In the genomic region with DNA sequence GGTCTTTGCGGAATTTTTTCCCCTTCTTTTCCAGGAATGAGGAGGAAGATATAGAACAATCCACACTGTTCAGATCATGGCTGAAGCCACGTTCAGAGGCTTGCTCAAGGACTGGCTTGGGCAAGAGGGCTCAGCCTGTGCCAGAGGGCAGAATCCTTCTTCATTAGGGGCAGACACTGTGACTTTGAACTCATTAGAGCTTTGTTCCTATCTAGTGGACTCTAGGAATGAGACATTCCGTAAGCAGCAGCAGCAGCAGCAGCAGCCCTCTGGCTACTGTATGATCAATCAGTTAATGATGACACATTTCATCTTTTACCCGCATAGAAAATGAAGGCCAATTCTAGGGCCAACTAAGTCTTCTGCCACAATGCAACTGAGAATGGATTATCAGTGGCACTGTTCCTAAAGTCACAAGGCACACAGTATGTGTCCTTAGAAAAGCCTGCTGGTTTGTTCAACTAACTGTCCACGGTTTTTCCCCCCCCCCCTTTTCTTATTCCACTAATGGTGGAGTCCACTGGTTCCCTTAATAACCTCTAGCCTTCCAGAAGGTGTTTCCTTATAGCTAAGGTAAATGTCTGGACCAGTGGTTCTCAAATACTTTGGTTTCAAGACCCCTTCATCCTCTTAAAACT, we compare ENCODE assay signal across 23 cellular contexts. TPM values are rescaled to one million over a fixed set of nuclear protein-coding genes. Genes with fewer than 3 reads are reported as not detected.
DNase-seq lines count a peak whose midpoint lies in the region; ATAC-seq, FAIRE-seq and TF ChIP-seq lines count a peak whose summit lies in the region.
"Had no signal": no experiment of that assay in that cellular context is flagged by ENCODE, and none has a peak within 500 bp of the region (broad histone marks: within the 10 kb centered on the region; RNA-seq: fewer than 3 reads in every experiment).

No MANE protein-coding gene starts in this region.

- H3K27ac ChIP-seq in CD4-positive, alpha-beta T cell (ENCODE audit: low read depth, low read length), result no peak overlapping the region
- H3K27ac ChIP-seq in HEK293 (ENCODE audit: extremely low read depth, low read depth, low read length), result no peak overlapping the region
- no peak overlapping the region for H3K27ac ChIP-seq in GM12878 (ENCODE audit: control insufficient read depth, insufficient read depth)

- RAD21 ChIA-PET in GM12878 (lab: Charles Lee; ENCODE audit: unreplicated experiment), result interaction anchor here (1.4 to 3.5 kb wide), 4 partner anchors 10 to 89 kb away, joined by 3 to 13 read pairs (median 4); no protein-coding TSS in a partner anchor

- peaks cover 41% of the 10 kb centered on the region for H3K4me1 Mint-ChIP-seq in CD4-positive, alpha-beta T cell (ENCODE audit: low read depth)
- H3K4me1 Mint-ChIP-seq in nephron progenitor cell, result peaks cover 41% of the 10 kb centered on the region

- no peak for TF ChIP-seq EP300 in GM12878 (IDR thresholded peaks at IDR 0.05; ENCODE audit: borderline replicate concordance in 1 of 2, control insufficient read depth in 1 of 2, low read depth in 2 of 2, low read length in 2 of 2)

- H3K9me3 Mint-ChIP-seq in CD4-positive, alpha-beta T cell, result no peaks in the 10 kb centered on the region
- no peaks in the 10 kb centered on the region for H3K9me3 Mint-ChIP-seq in nephron progenitor cell
- H3K9me3 Mint-ChIP-seq: IgD-negative memory B cell, memory B cell had no signal

- H3K4me2 ChIP-seq in GM12878 (ENCODE audit: control insufficient read depth, insufficient read depth), result no peak overlapping the region; the same call in 1 of the 2 replicates

- H3K27ac Mint-ChIP-seq in CD4-positive, alpha-beta T cell, result no peak overlapping the region
- H3K27ac Mint-ChIP-seq in nephron progenitor cell, result no peak overlapping the region

- H4K20me1 ChIP-seq in GM12878 (ENCODE audit: control insufficient read depth, insufficient read depth), result no peaks in the 10 kb centered on the region

- no peak for FAIRE-seq in GM12878 (lab: Jason Lieb, UNC)
- FAIRE-seq: GM12892, islet of Langerhans had no signal

- WGBS in GM12878 (ENCODE audit: insufficient coverage, insufficient replicate concordance, low lambda C conversion rate, missing lambda C conversion rate), result 77% methylated on average over 5 of the region's 5 CpGs

- H3K36me3 ChIP-seq in HEK293 (ENCODE audit: control insufficient read depth in 2 of 2, insufficient read depth in 1 of 2, low read length in 2 of 2), result no peaks in the 10 kb centered on the region
- no peaks in the 10 kb centered on the region for H3K36me3 ChIP-seq in GM12878 (ENCODE audit: control insufficient read depth in 2 of 2, insufficient read depth in 2 of 2, low read length in 1 of 2)
- H3K36me3 ChIP-seq: adrenal gland, sigmoid colon had no signal

- H3K4me1 ChIP-seq in HEK293 (ENCODE audit: control insufficient read depth, insufficient read depth, low read length) (no peaks in the 10 kb centered on the region), GM12878 (ENCODE audit: control insufficient read depth, insufficient read depth, low read length) (peaks cover 13% of the 10 kb centered on the region)

- H3K27me3 Mint-ChIP-seq in CD4-positive, alpha-beta T cell, result no peaks in the 10 kb centered on the region
- H3K27me3 Mint-ChIP-seq in nephron progenitor cell (ENCODE audit: low read depth, poor library complexity), result peaks cover 8% of the 10 kb centered on the region
- H3K27me3 Mint-ChIP-seq: IgD-negative memory B cell, memory B cell had no signal

- H3K4me3 ChIP-seq in HEK293 (ENCODE audit: low read depth, low read length) (no peak overlapping the region), GM12878 (peak overlapping the region; percentile 80; the same call in 1 of the 2 replicates)

- SMC1A ChIA-PET in GM12878 (lab: Charles Lee; ENCODE audit: uncharacterized antibody, unreplicated experiment), result interaction anchor here (0.7 to 1.8 kb wide), 7 partner anchors 18 to 90 kb away, joined by 3 to 8 read pairs (median 3); no protein-coding TSS in a partner anchor

- no peak for TF ChIP-seq RAD21 in GM12878 (IDR thresholded peaks at IDR 0.05; ENCODE audit: insufficient read depth, low read depth, low read length)

- no peak overlapping the region for H3K9ac ChIP-seq in GM12878 (ENCODE audit: control insufficient read depth, insufficient read depth, low read length)

- no TSS peak for BruUV-seq in GM12878 (replicated peaks; lab: Mats Ljungman, UMichigan)

- TF ChIP-seq POLR2A in GM12878 (IDR thresholded peaks at IDR 0.05; ENCODE audit: low read depth, low read length), result no peak

- CTCF ChIA-PET in CD4-positive, alpha-beta T cell (lab: Charles Lee), result interaction anchor here (1.5 kb wide), 1 partner anchor 37 kb away, joined by 3 read pairs; no protein-coding TSS in a partner anchor
- CTCF ChIA-PET in HEK293 (lab: Yijun Ruan, JAX), result no interaction called here
- CTCF ChIA-PET in GM12878 (lab: Yijun Ruan, JAX), result interaction anchor here (0.9 to 1.5 kb wide), 2 partner anchors 11 to 21 kb away, joined by 3 to 5 read pairs; no protein-coding TSS in a partner anchor

- no peak for ATAC-seq in CD4-positive, alpha-beta T cell (ENCODE audit: poor library complexity)
- ATAC-seq in GM12878, result no peak
- no peak for ATAC-seq in HG03439 (IDR thresholded peaks at IDR 0.05; ENCODE audit: unreplicated experiment)

- no peaks in the 10 kb centered on the region for H3K9me3 ChIP-seq in CD4-positive, alpha-beta T cell (ENCODE audit: control insufficient read depth, low read length)
- no peaks in the 10 kb centered on the region for H3K9me3 ChIP-seq in HEK293 (ENCODE audit: control insufficient read depth, insufficient read depth, low read depth, low read length)
- H3K9me3 ChIP-seq in GM12878 (replicated peaks; ENCODE audit: control insufficient read depth, insufficient read depth, low read length), result no peaks in the 10 kb centered on the region
- H3K9me3 ChIP-seq: adrenal gland, sigmoid colon had no signal

- H3K4me3 Mint-ChIP-seq in CD4-positive, alpha-beta T cell, result peak overlapping the region; percentile 96
- peak overlapping the region; percentile 93 for H3K4me3 Mint-ChIP-seq in nephron progenitor cell

- DNase-seq in CD4-positive, alpha-beta T cell, result no peak
- DNase-seq in GM12878 (ENCODE audit: low read depth, low spot score) (no peak), nephron progenitor cell (no peak), SKM-1 (lab: John Stamatoyannopoulos, UW; ENCODE audit: unreplicated experiment) (no peak), GDM1 (lab: John Stamatoyannopoulos, UW) (no peak)
- DNase-seq: activated T-cell treated with anti-CD3 and anti-CD28 coated beads for 4 hours; adrenal gland; caudate nucleus; effector CD4-positive, alpha-beta T cell; GF-D8; MV-4-11; NCI-H2081; NCI-H524; SIG-M5; sigmoid colon; substantia nigra; T1000 had no signal

- H3K36me3 Mint-ChIP-seq in CD4-positive, alpha-beta T cell (ENCODE audit: low read depth), result peaks cover 13% of the 10 kb centered on the region
- H3K36me3 Mint-ChIP-seq in nephron progenitor cell (ENCODE audit: low read depth), result no peaks in the 10 kb centered on the region
- H3K36me3 Mint-ChIP-seq: IgD-negative memory B cell, memory B cell had no signal

- H3K27me3 ChIP-seq in CD4-positive, alpha-beta T cell (ENCODE audit: control insufficient read depth, insufficient read depth, low read length), result no peaks in the 10 kb centered on the region
- H3K27me3 ChIP-seq in GM12878 (replicated peaks in 1 of 2; ENCODE audit: control insufficient read depth in 2 of 2, insufficient read depth in 2 of 2, low read length in 1 of 2), result no peaks in the 10 kb centered on the region
- H3K27me3 ChIP-seq: adrenal gland, sigmoid colon had no signal

- in situ Hi-C loops in GM12878 (cut with MboI), result no loop called here

- TF ChIP-seq CTCF in CD4-positive, alpha-beta T cell (IDR thresholded peaks at IDR 0.05), result no peak
- TF ChIP-seq CTCF in HEK293 (tag by site-specific recombination; IDR thresholded peaks at IDR 0.05) (no peak), GM12878 (IDR thresholded peaks at IDR 0.05 in 2 of 3, conservative IDR thresholded peaks at IDR 0.05 in 1 of 3; ENCODE audit: control insufficient read depth in 2 of 3, extremely low read depth in 1 of 3, insufficient read depth in 1 of 3, low read depth in 3 of 3, low read length in 3 of 3) (no peak), nephron progenitor cell (IDR thresholded peaks at IDR 0.05) (no peak)

- peak overlapping the region; percentile 33; the same call in 1 of the 2 replicates for H2AFZ ChIP-seq in GM12878 (ENCODE audit: control insufficient read depth, low read depth, low read length)

- POLR2A ChIA-PET in CD4-positive, alpha-beta T cell (lab: Charles Lee), result interaction anchor here (1.8 kb wide), 1 partner anchor 30 kb away, joined by 9 read pairs; the partner anchor contains the start of gene RPS27L
- POLR2A ChIA-PET in HEK293 (lab: Yijun Ruan, JAX) (no interaction called here), GM12878 (lab: Charles Lee) (interaction anchor here (0.6 to 2.5 kb wide), 5 partner anchors 10 to 51 kb away, joined by 3 to 16 read pairs (median 5); partner anchors contain the start of gene RPS27L)

- peaks cover 33% of the 10 kb centered on the region for H3K79me2 ChIP-seq in GM12878 (ENCODE audit: control insufficient read depth, insufficient read depth, low read length)

- intact Hi-C loops in CD4-positive, alpha-beta T cell (cut with DNase I, micrococcal nuclease), result loop anchor here in 1 of 2 experiments (1.0 to 10.0 kb wide), 2 partner anchors 90 to 907 kb away; partner anchors contain the start of genes APH1B, CIAO2A and SNX1
- intact Hi-C loops in GM12878 (cut with micrococcal nuclease; ENCODE audit: unreplicated experiment), result loop anchor here (2.0 kb wide), 2 partner anchors 31 to 69 kb away; partner anchors contain the start of gene RPS27L

RNA-seq across cellular contexts. Expression of gene RAB8B, which starts 1.7 kb away (rescaled TPM):
- total RNA-seq in CD4-positive, alpha-beta T cell, result 10 to 100 TPM; 74.5 to 75.2 TPM
- 40.8 and 42.3 TPM in 2 replicates for total RNA-seq in GM12878 (2013; cell fraction: nucleolus; rRNA removed)
- total RNA-seq in GM12878 (2014; rRNA removed) (52.0 and 71.2 TPM in 2 replicates), GM12878 (2014; rRNA removed; fragmentation: Illumina TruSeq; extraction: Trizol) (98.5 and 104 TPM in 2 replicates), GM12878 (2021) (71.7 and 73.1 TPM in 2 replicates)
- 23.3 TPM for polyA plus RNA-seq in GM12878 (2011; ENCODE audit: low read depth)
- polyA plus RNA-seq in GM12878 (2011; rRNA removed) (76.0 and 120 TPM in 2 replicates), GM12878 (2014; fragmentation: Illumina TruSeq; extraction: Trizol) (76.4 and 123 TPM in 2 replicates), GM12878 (2014; fragmentation: Nextera tagmentation; extraction: Ambion mirVana) (10 to 100 TPM; 17.8 to 26.0 TPM), GM12878 (2014; rRNA removed) (49.0 and 53.4 TPM in 2 replicates), GM12878 (2016; fragmentation: Nextera tagmentation; extraction: Ambion mirVana) (10 to 100 TPM; 64.0 to 66.3 TPM)
- 25.1 and 48.1 TPM in 2 replicates for polyA plus RNA-seq in GM12878 (2011; cell fraction: cytosol; rRNA removed)
- polyA plus RNA-seq in GM12878 (2011; cell fraction: nucleus; rRNA removed), result 32.8 and 39.5 TPM in 2 replicates
- polyA plus RNA-seq in GM12878 (2012), result 47.5 and 47.8 TPM in 2 replicates
- polyA minus RNA-seq in GM12878 (2011; rRNA and poly(A)+ RNA removed), result 71.1 and 79.5 TPM in 2 replicates
- polyA minus RNA-seq in GM12878 (2011; cell fraction: cytosol; rRNA and poly(A)+ RNA removed), result 107 and 133 TPM in 2 replicates
- polyA minus RNA-seq in GM12878 (2011; cell fraction: nucleus; rRNA and poly(A)+ RNA removed), result 11.1 and 13.0 TPM in 2 replicates

RNA-seq across cellular contexts. Expression of gene RPS27L, which starts 30.4 kb away (rescaled TPM):
- total RNA-seq in CD4-positive, alpha-beta T cell, result 10 to 100 TPM; 40.0 to 43.1 TPM
- 60.8 and 66.7 TPM in 2 replicates for total RNA-seq in GM12878 (2013; cell fraction: nucleolus; rRNA removed)
- total RNA-seq in GM12878 (2014; rRNA removed) (141 and 166 TPM in 2 replicates), GM12878 (2014; rRNA removed; fragmentation: Illumina TruSeq; extraction: Trizol) (169 and 170 TPM in 2 replicates), GM12878 (2021) (144 and 145 TPM in 2 replicates)
- polyA plus RNA-seq in GM12878 (2011; ENCODE audit: low read depth), result 70.4 TPM
- polyA plus RNA-seq in GM12878 (2011; rRNA removed) (265 and 363 TPM in 2 replicates), GM12878 (2014; fragmentation: Illumina TruSeq; extraction: Trizol) (133 and 151 TPM in 2 replicates), GM12878 (2014; fragmentation: Nextera tagmentation; extraction: Ambion mirVana) (100 to 1,000 TPM; 468 to 596 TPM), GM12878 (2014; rRNA removed) (157 and 175 TPM in 2 replicates), GM12878 (2016; fragmentation: Nextera tagmentation; extraction: Ambion mirVana) (100 to 1,000 TPM; 968 to 970 TPM)
- 107 and 134 TPM in 2 replicates for polyA plus RNA-seq in GM12878 (2011; cell fraction: cytosol; rRNA removed)
- 65.9 and 76.8 TPM in 2 replicates for polyA plus RNA-seq in GM12878 (2011; cell fraction: nucleus; rRNA removed)
- polyA plus RNA-seq in GM12878 (2012), result 162 and 187 TPM in 2 replicates
- 31.7 and 43.2 TPM in 2 replicates for polyA minus RNA-seq in GM12878 (2011; rRNA and poly(A)+ RNA removed)
- 19.0 and 24.1 TPM in 2 replicates for polyA minus RNA-seq in GM12878 (2011; cell fraction: cytosol; rRNA and poly(A)+ RNA removed)
- polyA minus RNA-seq in GM12878 (2011; cell fraction: nucleus; rRNA and poly(A)+ RNA removed), result 21.6 and 30.4 TPM in 2 replicates
